ENCODE assay signal across 1 cellular context in genomic region chr1:109557520-109557919, GRCh38.
TF ChIP-seq lines count a peak whose summit lies in the region.

No MANE protein-coding gene starts in this region.

TF ChIP-seq in K562, 482 proteins besides CTCF, POLR2A, EP300 and RAD21 (continued from another document):
- TF ChIP-seq ZFP1 (CRISPR knock-in tag; IDR thresholded peaks at IDR 0.05): peak; percentile 88
- TF ChIP-seq GABPA (tag; conservative IDR thresholded peaks at IDR 0.05; ENCODE audit: low read depth): peak; percentile 56; the same call in 1 of the 2 replicates
- no peak for TF ChIP-seq FOXJ2 (tag; IDR thresholded peaks at IDR 0.05)
- no peak for TF ChIP-seq BHLHE40 (IDR thresholded peaks at IDR 0.05; ENCODE audit: low read length)
- peak; percentile 53 for TF ChIP-seq FOSL1 (tag; conservative IDR thresholded peaks at IDR 0.05)
- TF ChIP-seq, protein P1, sequence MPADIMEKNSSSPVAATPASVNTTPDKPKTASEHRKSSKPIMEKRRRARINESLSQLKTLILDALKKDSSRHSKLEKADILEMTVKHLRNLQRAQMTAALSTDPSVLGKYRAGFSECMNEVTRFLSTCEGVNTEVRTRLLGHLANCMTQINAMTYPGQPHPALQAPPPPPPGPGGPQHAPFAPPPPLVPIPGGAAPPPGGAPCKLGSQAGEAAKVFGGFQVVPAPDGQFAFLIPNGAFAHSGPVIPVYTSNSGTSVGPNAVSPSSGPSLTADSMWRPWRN (IDR thresholded peaks at IDR 0.05; ENCODE audit: low read depth): peak; percentile 57; the same call in 1 of the 2 replicates
- no peak for TF ChIP-seq KAT8 (IDR thresholded peaks at IDR 0.05; ENCODE audit: low read depth)
- TF ChIP-seq C11orf30 (IDR thresholded peaks at IDR 0.05; ENCODE audit: low read depth): no peak
- TF ChIP-seq ZNF280B (CRISPR knock-in tag; IDR thresholded peaks at IDR 0.05): no peak
- TF ChIP-seq ZNF778 (CRISPR knock-in tag; IDR thresholded peaks at IDR 0.05): no peak
- TF ChIP-seq ESRRB (CRISPR knock-in tag; IDR thresholded peaks at IDR 0.05; ENCODE audit: borderline replicate concordance): no peak
- no peak for TF ChIP-seq SMARCA5 (IDR thresholded peaks at IDR 0.05)
- TF ChIP-seq, protein P2, sequence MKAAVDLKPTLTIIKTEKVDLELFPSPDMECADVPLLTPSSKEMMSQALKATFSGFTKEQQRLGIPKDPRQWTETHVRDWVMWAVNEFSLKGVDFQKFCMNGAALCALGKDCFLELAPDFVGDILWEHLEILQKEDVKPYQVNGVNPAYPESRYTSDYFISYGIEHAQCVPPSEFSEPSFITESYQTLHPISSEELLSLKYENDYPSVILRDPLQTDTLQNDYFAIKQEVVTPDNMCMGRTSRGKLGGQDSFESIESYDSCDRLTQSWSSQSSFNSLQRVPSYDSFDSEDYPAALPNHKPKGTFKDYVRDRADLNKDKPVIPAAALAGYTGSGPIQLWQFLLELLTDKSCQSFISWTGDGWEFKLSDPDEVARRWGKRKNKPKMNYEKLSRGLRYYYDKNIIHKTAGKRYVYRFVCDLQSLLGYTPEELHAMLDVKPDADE (conservative IDR thresholded peaks at IDR 0.05; ENCODE audit: control insufficient read depth, low read depth, low read length): no peak
- peak; percentile 74 for TF ChIP-seq NR2C1 (IDR thresholded peaks at IDR 0.05)
- TF ChIP-seq NR2C1 (tag; IDR thresholded peaks at IDR 0.05): peak; percentile 83
- TF ChIP-seq PHF20 (IDR thresholded peaks at IDR 0.05; ENCODE audit: partially characterized antibody): no peak
- no peak for TF ChIP-seq ZNF384 (IDR thresholded peaks at IDR 0.05; ENCODE audit: low read depth, low read length)
- no peak for TF ChIP-seq SMAD3 (CRISPR knock-in tag; conservative IDR thresholded peaks at IDR 0.05)
- TF ChIP-seq MAZ (CRISPR knock-in tag; conservative IDR thresholded peaks at IDR 0.05 in 1 of 2, IDR thresholded peaks at IDR 0.05 in 1 of 2): no peak; a peak in 1 of 4 replicates
- TF ChIP-seq RUNX1 (IDR thresholded peaks at IDR 0.05; ENCODE audit: low read depth): no peak
- TF ChIP-seq MYBL2 (IDR thresholded peaks at IDR 0.05; ENCODE audit: low read depth): no peak
- TF ChIP-seq MYBL2 (CRISPR knock-in tag; IDR thresholded peaks at IDR 0.05; ENCODE audit: borderline replicate concordance): no peak
- TF ChIP-seq ETV6 (IDR thresholded peaks at IDR 0.05; ENCODE audit: borderline replicate concordance in 1 of 2, low read depth in 2 of 2, low read length in 1 of 2): no peak
- no peak for TF ChIP-seq ETV6 (CRISPR knock-in tag; IDR thresholded peaks at IDR 0.05; ENCODE audit: borderline replicate concordance)
- TF ChIP-seq, protein P3, sequence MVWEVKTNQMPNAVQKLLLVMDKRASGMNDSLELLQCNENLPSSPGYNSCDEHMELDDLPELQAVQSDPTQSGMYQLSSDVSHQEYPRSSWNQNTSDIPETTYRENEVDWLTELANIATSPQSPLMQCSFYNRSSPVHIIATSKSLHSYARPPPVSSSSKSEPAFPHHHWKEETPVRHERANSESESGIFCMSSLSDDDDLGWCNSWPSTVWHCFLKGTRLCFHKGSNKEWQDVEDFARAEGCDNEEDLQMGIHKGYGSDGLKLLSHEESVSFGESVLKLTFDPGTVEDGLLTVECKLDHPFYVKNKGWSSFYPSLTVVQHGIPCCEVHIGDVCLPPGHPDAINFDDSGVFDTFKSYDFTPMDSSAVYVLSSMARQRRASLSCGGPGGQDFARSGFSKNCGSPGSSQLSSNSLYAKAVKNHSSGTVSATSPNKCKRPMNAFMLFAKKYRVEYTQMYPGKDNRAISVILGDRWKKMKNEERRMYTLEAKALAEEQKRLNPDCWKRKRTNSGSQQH (CRISPR knock-in tag; IDR thresholded peaks at IDR 0.05): no peak
- TF ChIP-seq ZNF444 (CRISPR knock-in tag; IDR thresholded peaks at IDR 0.05): no peak
- TF ChIP-seq ZNF589 (CRISPR knock-in tag; IDR thresholded peaks at IDR 0.05; ENCODE audit: low read depth): no peak
- TF ChIP-seq NFXL1 (CRISPR knock-in tag; IDR thresholded peaks at IDR 0.05): no peak
- TF ChIP-seq ZNF644 (tag; IDR thresholded peaks at IDR 0.05; ENCODE audit: low read depth): no peak
- no peak for TF ChIP-seq THAP7 (CRISPR knock-in tag; IDR thresholded peaks at IDR 0.05)
- no peak for TF ChIP-seq ATF2 (CRISPR knock-in tag; IDR thresholded peaks at IDR 0.05)
- TF ChIP-seq, protein P4, sequence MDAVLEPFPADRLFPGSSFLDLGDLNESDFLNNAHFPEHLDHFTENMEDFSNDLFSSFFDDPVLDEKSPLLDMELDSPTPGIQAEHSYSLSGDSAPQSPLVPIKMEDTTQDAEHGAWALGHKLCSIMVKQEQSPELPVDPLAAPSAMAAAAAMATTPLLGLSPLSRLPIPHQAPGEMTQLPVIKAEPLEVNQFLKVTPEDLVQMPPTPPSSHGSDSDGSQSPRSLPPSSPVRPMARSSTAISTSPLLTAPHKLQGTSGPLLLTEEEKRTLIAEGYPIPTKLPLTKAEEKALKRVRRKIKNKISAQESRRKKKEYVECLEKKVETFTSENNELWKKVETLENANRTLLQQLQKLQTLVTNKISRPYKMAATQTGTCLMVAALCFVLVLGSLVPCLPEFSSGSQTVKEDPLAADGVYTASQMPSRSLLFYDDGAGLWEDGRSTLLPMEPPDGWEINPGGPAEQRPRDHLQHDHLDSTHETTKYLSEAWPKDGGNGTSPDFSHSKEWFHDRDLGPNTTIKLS (IDR thresholded peaks at IDR 0.05; ENCODE audit: borderline replicate concordance, low read depth): no peak
- TF ChIP-seq, protein P5, sequence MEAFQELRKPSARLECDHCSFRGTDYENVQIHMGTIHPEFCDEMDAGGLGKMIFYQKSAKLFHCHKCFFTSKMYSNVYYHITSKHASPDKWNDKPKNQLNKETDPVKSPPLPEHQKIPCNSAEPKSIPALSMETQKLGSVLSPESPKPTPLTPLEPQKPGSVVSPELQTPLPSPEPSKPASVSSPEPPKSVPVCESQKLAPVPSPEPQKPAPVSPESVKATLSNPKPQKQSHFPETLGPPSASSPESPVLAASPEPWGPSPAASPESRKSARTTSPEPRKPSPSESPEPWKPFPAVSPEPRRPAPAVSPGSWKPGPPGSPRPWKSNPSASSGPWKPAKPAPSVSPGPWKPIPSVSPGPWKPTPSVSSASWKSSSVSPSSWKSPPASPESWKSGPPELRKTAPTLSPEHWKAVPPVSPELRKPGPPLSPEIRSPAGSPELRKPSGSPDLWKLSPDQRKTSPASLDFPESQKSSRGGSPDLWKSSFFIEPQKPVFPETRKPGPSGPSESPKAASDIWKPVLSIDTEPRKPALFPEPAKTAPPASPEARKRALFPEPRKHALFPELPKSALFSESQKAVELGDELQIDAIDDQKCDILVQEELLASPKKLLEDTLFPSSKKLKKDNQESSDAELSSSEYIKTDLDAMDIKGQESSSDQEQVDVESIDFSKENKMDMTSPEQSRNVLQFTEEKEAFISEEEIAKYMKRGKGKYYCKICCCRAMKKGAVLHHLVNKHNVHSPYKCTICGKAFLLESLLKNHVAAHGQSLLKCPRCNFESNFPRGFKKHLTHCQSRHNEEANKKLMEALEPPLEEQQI (IDR thresholded peaks at IDR 0.05): no peak
- no peak for TF ChIP-seq TBL1XR1 (IDR thresholded peaks at IDR 0.05; ENCODE audit: low read length in 2 of 2)
- TF ChIP-seq HDAC8 (tag; IDR thresholded peaks at IDR 0.05): no peak
- no peak for TF ChIP-seq JUNB (CRISPR knock-in tag; conservative IDR thresholded peaks at IDR 0.05)
- TF ChIP-seq TRIM24 (IDR thresholded peaks at IDR 0.05): 0 out of 4 replicates have a peak, but pooled peaks of 1 of the 2 experiments have one; percentile 11
- TF ChIP-seq RFX5 (IDR thresholded peaks at IDR 0.05; ENCODE audit: low read depth, low read length): no peak
- TF ChIP-seq, protein P6, sequence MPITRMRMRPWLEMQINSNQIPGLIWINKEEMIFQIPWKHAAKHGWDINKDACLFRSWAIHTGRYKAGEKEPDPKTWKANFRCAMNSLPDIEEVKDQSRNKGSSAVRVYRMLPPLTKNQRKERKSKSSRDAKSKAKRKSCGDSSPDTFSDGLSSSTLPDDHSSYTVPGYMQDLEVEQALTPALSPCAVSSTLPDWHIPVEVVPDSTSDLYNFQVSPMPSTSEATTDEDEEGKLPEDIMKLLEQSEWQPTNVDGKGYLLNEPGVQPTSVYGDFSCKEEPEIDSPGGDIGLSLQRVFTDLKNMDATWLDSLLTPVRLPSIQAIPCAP (CRISPR knock-in tag; IDR thresholded peaks at IDR 0.05; ENCODE audit: borderline replicate concordance): no peak
- TF ChIP-seq MLLT1 (IDR thresholded peaks at IDR 0.05): no peak
- peak; percentile 29; the same call in 1 of the 2 replicates for TF ChIP-seq CTBP1 (IDR thresholded peaks at IDR 0.05; ENCODE audit: borderline replicate concordance)
- TF ChIP-seq RHOXF2B (CRISPR knock-in tag; conservative IDR thresholded peaks at IDR 0.05): no peak
- TF ChIP-seq NRF1 (conservative IDR thresholded peaks at IDR 0.05 in 1 of 2, IDR thresholded peaks at IDR 0.05 in 1 of 2): peak; percentile 29 to 39; a peak in 2 of 4 replicates
- no peak for TF ChIP-seq WHSC1 (IDR thresholded peaks at IDR 0.05; ENCODE audit: low read length)
- no peak for TF ChIP-seq NR2C2 (CRISPR knock-in tag; IDR thresholded peaks at IDR 0.05)
- peak; percentile 86 for TF ChIP-seq NR2C2 (tag; IDR thresholded peaks at IDR 0.05)
- no peak for TF ChIP-seq ZNF354B (CRISPR knock-in tag; IDR thresholded peaks at IDR 0.05)
- TF ChIP-seq, protein P7, sequence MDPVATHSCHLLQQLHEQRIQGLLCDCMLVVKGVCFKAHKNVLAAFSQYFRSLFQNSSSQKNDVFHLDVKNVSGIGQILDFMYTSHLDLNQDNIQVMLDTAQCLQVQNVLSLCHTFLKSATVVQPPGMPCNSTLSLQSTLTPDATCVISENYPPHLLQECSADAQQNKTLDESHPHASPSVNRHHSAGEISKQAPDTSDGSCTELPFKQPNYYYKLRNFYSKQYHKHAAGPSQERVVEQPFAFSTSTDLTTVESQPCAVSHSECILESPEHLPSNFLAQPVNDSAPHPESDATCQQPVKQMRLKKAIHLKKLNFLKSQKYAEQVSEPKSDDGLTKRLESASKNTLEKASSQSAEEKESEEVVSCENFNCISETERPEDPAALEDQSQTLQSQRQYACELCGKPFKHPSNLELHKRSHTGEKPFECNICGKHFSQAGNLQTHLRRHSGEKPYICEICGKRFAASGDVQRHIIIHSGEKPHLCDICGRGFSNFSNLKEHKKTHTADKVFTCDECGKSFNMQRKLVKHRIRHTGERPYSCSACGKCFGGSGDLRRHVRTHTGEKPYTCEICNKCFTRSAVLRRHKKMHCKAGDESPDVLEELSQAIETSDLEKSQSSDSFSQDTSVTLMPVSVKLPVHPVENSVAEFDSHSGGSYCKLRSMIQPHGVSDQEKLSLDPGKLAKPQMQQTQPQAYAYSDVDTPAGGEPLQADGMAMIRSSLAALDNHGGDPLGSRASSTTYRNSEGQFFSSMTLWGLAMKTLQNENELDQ (CRISPR knock-in tag; IDR thresholded peaks at IDR 0.05; ENCODE audit: borderline replicate concordance): no peak
- no peak for TF ChIP-seq GATAD2A (IDR thresholded peaks at IDR 0.05)
- no peak for TF ChIP-seq MCM5 (IDR thresholded peaks at IDR 0.05; ENCODE audit: low read depth)
- no peak for TF ChIP-seq TARDBP (IDR thresholded peaks at IDR 0.05)
- no peak for TF ChIP-seq POU5F1 (IDR thresholded peaks at IDR 0.05; ENCODE audit: borderline replicate concordance, low read depth, low read length, partially characterized antibody)
- TF ChIP-seq NFRKB (IDR thresholded peaks at IDR 0.05; ENCODE audit: low read depth): no peak
